Comparison of ENCODE assay signal across 8 cellular contexts in genomic region chr17:4967539-4968165, GRCh38. TPM values are rescaled to one million over a fixed set of nuclear protein-coding genes. Genes with fewer than 3 reads are reported as not detected.
DNase-seq lines count a peak whose midpoint lies in the region; ATAC-seq and TF ChIP-seq lines count a peak whose summit lies in the region.

A gene with protein sequence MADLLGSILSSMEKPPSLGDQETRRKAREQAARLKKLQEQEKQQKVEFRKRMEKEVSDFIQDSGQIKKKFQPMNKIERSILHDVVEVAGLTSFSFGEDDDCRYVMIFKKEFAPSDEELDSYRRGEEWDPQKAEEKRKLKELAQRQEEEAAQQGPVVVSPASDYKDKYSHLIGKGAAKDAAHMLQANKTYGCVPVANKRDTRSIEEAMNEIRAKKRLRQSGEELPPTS (minus strand): TSS chr17:4967817. CDS start chr17:4967804, 13 bp downstream.

- H4K20me1 ChIP-seq in OCI-LY1 (ENCODE audit: insufficient read depth, low read length): no peaks in the 10 kb centered on the region

- H3K4me3 Mint-ChIP-seq in endothelial cell (ENCODE audit: unreplicated experiment): no peak within 1 kb of the TSS

- peaks cover 33% of the 10 kb centered on the region for H3K36me3 Mint-ChIP-seq in endothelial cell (ENCODE audit: low read depth, unreplicated experiment)

- H3K27me3 Mint-ChIP-seq in endothelial cell (ENCODE audit: unreplicated experiment): peaks cover 8% of the 10 kb centered on the region

- peak; percentile 56 for ATAC-seq in GM21447 (IDR thresholded peaks at IDR 0.05; ENCODE audit: unreplicated experiment)

- H3K9me2 ChIP-seq in OCI-LY1 (ENCODE audit: low read depth, low read length): no peaks in the 10 kb centered on the region

- no peaks in the 10 kb centered on the region for H3K9me3 Mint-ChIP-seq in endothelial cell (ENCODE audit: unreplicated experiment)

- peaks cover 12% of the 10 kb centered on the region for H3K4me1 Mint-ChIP-seq in endothelial cell (ENCODE audit: unreplicated experiment)

- no peaks in the 10 kb centered on the region for H3K27me3 ChIP-seq in HUES6 (ENCODE audit: control insufficient read depth, insufficient read depth, low read length)
- no peaks in the 10 kb centered on the region for H3K27me3 ChIP-seq in OCI-LY1 (ENCODE audit: insufficient read depth, low read length)

- 0 out of 2 replicates have a peak, but pooled peaks cover 3% of the 10 kb centered on the region for H3K79me2 ChIP-seq in OCI-LY1 (ENCODE audit: insufficient read depth, low read length)

- H3K27ac ChIP-seq in HUES6 (ENCODE audit: low read depth, low read length) (peak within 1 kb of the TSS; percentile 92), OCI-LY1 (ENCODE audit: low read depth, low read length, poor library complexity, severe bottlenecking) (peak within 1 kb of the TSS; percentile 90)

- H3K36me3 ChIP-seq in HUES6 (ENCODE audit: control insufficient read depth, insufficient read depth, low read length) (peaks cover 9% of the 10 kb centered on the region), OCI-LY1 (ENCODE audit: insufficient read depth, low read length) (peaks cover 43% of the 10 kb centered on the region; the same call in 1 of the 2 replicates)

- DNase-seq in D341Med (ENCODE audit: low spot score) (peak; percentile 91), endothelial cell (ENCODE audit: low spot score) (peak; percentile 96), middle frontal gyrus (ENCODE audit: extremely low spot score, low spot score) (peak; percentile 90)
- peak; percentile 90 for DNase-seq in activated CD8-positive, alpha-beta memory T cell treated with anti-CD3 and anti-CD28 coated beads, Interleukin-2, amount 50 U/mL, for 4 hours
- peak; percentile 83 to 87 for DNase-seq in stimulated activated CD8-positive, alpha-beta memory T cell treated with anti-CD3 and anti-CD28 coated beads, Interleukin-2, amount 100 ng/mL, for 1 hour (ENCODE audit: low read depth in 2 of 2)

- H3K9ac ChIP-seq in HUES6 (ENCODE audit: low read length) (peak within 1 kb of the TSS; percentile 94), OCI-LY1 (ENCODE audit: low read length) (peak within 1 kb of the TSS; percentile 92)

- H3K9me3 ChIP-seq in HUES6 (ENCODE audit: control insufficient read depth, insufficient read depth, low read depth, low read length) (peaks cover 5% of the 10 kb centered on the region; the same call in 1 of the 2 replicates), OCI-LY1 (ENCODE audit: low read length) (no peaks in the 10 kb centered on the region)

- H3F3A ChIP-seq in OCI-LY1 (ENCODE audit: insufficient read depth, low read length): no peaks in the 10 kb centered on the region

- no peak within 1 kb of the TSS for H3K27ac Mint-ChIP-seq in endothelial cell (ENCODE audit: unreplicated experiment)

- H3K4me1 ChIP-seq in HUES6 (ENCODE audit: control insufficient read depth, insufficient read depth, low read length) (peaks cover 30% of the 10 kb centered on the region), OCI-LY1 (ENCODE audit: insufficient read depth, low read length, severe bottlenecking) (peaks cover 25% of the 10 kb centered on the region)

- H3K4me3 ChIP-seq in HUES6 (ENCODE audit: low read depth, low read length) (peak within 1 kb of the TSS; percentile 89), OCI-LY1 (ENCODE audit: low read depth, low read length, poor library complexity, severe bottlenecking) (peak within 1 kb of the TSS; percentile 84)

- peak within 1 kb of the TSS; percentile 81 for H3K4me2 ChIP-seq in OCI-LY1 (ENCODE audit: low read length)

- no peak within 1 kb of the TSS for H2AFZ ChIP-seq in OCI-LY1 (ENCODE audit: low read length)

- 0 out of 2 replicates have a peak, but pooled peaks have one; percentile 4 for TF ChIP-seq CTCF in OCI-LY1 (IDR thresholded peaks at IDR 0.05; ENCODE audit: low read length)
- no peak for TF ChIP-seq CTCF in endothelial cell (IDR thresholded peaks at IDR 0.05; ENCODE audit: unreplicated experiment)

RNA-seq across cellular contexts. Expression of the gene that starts here (rescaled TPM):
- total RNA-seq in endothelial cell (ENCODE audit: unreplicated experiment): 67.3 TPM

Comparison
In these comparisons a context has a peak if more than half of its experiments do, and no peak if none do; other contexts are left out.
1. Peak in every context shown above with its lines: DNase-seq, ATAC-seq, H3K4me3 ChIP-seq and H3K27ac ChIP-seq.